ENCODE assay signal across 8 cellular contexts in genomic region chr17:50146927-50147640, GRCh38. TPM values are rescaled to one million over a fixed set of nuclear protein-coding genes. Genes with fewer than 3 reads are reported as not detected.
A peak's percentile ranks its signal among the peaks of the same experiment; 100 is the strongest.
DNase-seq lines count a peak whose midpoint lies in the region; ATAC-seq and TF ChIP-seq lines count a peak whose summit lies in the region.

No MANE protein-coding gene starts in this region.

- H3K9me3 Mint-ChIP-seq in activated T-cell treated with anti-CD3 and anti-CD28 coated beads, Interleukin-2, amount 50 U/mL, for 24 hours = no peaks in the 10 kb centered on the region

- in situ Hi-C loops in brain microvascular endothelial cell (cut with HindIII; ENCODE audit: low pct_ligation_motif_present, low sequenced_read_pairs) = no loop called here

- no peak for DNase-seq in activated T-cell treated with anti-CD3 and anti-CD28 coated beads, Interleukin-2, amount 50 U/mL, for 24 hours
- no peak for DNase-seq in activated T-cell treated with anti-CD3 and anti-CD28 coated beads, Interleukin-2, amount 50 U/mL, for 48 hours
- DNase-seq in brain microvascular endothelial cell = no peak
- DNase-seq in upper lobe of left lung = no peak

- no peak for TF ChIP-seq POLR2A in upper lobe of left lung (IDR thresholded peaks at IDR 0.05)

- ATAC-seq in upper lobe of left lung (ENCODE audit: low FRiP score in 2 of 2) (no peak), HG02610 (IDR thresholded peaks at IDR 0.05; ENCODE audit: unreplicated experiment) (no peak), HG03521 (IDR thresholded peaks at IDR 0.05; ENCODE audit: unreplicated experiment) (no peak), HG02981 (IDR thresholded peaks at IDR 0.05; ENCODE audit: unreplicated experiment) (no peak)

- peak overlapping the region; percentile 95 for H3K4me3 Mint-ChIP-seq in activated T-cell treated with anti-CD3 and anti-CD28 coated beads, Interleukin-2, amount 50 U/mL, for 24 hours

- H3K4me3 ChIP-seq in brain microvascular endothelial cell (ENCODE audit: low read depth, low read length) (peak overlapping the region; percentile 81), mesodermal cell (ENCODE audit: extremely low read depth, insufficient read depth, low read length, poor library complexity, severe bottlenecking) (peak overlapping the region; percentile 12), upper lobe of left lung (peak overlapping the region; percentile 65 to 94 (median 85))

- H3K9me3 ChIP-seq in mesodermal cell (ENCODE audit: control insufficient read depth, low read length) (no peaks in the 10 kb centered on the region), upper lobe of left lung (no peaks in the 10 kb centered on the region)

- WGBS in mesodermal cell (ENCODE audit: insufficient coverage in 2 of 2), 2 experiments = 84 to 87% methylated on average over 10 to 13 of the region's 14 CpGs
- 24 to 32% methylated on average over 10 to 14 of the region's 14 CpGs for WGBS in upper lobe of left lung, 2 donors

- H3K4me1 ChIP-seq in mesodermal cell (ENCODE audit: control insufficient read depth, insufficient read depth, low read length, poor library complexity, severe bottlenecking) = peaks cover 24% of the 10 kb centered on the region
- H3K4me1 ChIP-seq in upper lobe of left lung = peaks cover 43 to 84% (median 64%) of the 10 kb centered on the region in 4 donors

- TF ChIP-seq CTCF in brain microvascular endothelial cell (IDR thresholded peaks at IDR 0.05; ENCODE audit: low read depth, low read length, missing control alignments) (no peak), upper lobe of left lung (IDR thresholded peaks at IDR 0.05) (no peak)

- H3K27me3 ChIP-seq in brain microvascular endothelial cell (replicated peaks) (no peaks in the 10 kb centered on the region), upper lobe of left lung (no peaks in the 10 kb centered on the region)

- peaks cover 29% of the 10 kb centered on the region for H3K36me3 ChIP-seq in brain microvascular endothelial cell (replicated peaks)
- H3K36me3 ChIP-seq in mesodermal cell (ENCODE audit: control insufficient read depth, insufficient read depth, low read length) = peaks cover 41% of the 10 kb centered on the region
- peaks cover 12 to 34% (median 32%) of the 10 kb centered on the region in 4 donors for H3K36me3 ChIP-seq in upper lobe of left lung

- H3K27ac ChIP-seq in brain microvascular endothelial cell = peak overlapping the region; percentile 16
- no peak overlapping the region for H3K27ac ChIP-seq in mesodermal cell (ENCODE audit: low read depth, low read length, severe bottlenecking)
- peak overlapping the region; percentile 91 to 97 (median 94) for H3K27ac ChIP-seq in upper lobe of left lung

- TF ChIP-seq EP300 in upper lobe of left lung (IDR thresholded peaks at IDR 0.05) = no peak

- no peaks in the 10 kb centered on the region for H3K27me3 Mint-ChIP-seq in activated T-cell treated with anti-CD3 and anti-CD28 coated beads, Interleukin-2, amount 50 U/mL, for 24 hours

- H3K4me1 Mint-ChIP-seq in activated T-cell treated with anti-CD3 and anti-CD28 coated beads, Interleukin-2, amount 50 U/mL, for 24 hours (ENCODE audit: low read depth) = peaks cover 68% of the 10 kb centered on the region

- peak overlapping the region; percentile 92 for H3K27ac Mint-ChIP-seq in activated T-cell treated with anti-CD3 and anti-CD28 coated beads, Interleukin-2, amount 50 U/mL, for 24 hours

- H3K36me3 Mint-ChIP-seq in activated T-cell treated with anti-CD3 and anti-CD28 coated beads, Interleukin-2, amount 50 U/mL, for 24 hours (ENCODE audit: low read depth) = peaks cover 67% of the 10 kb centered on the region

RNA-seq across cellular contexts. Expression of gene PPP1R9B, which starts 3.4 kb away (rescaled TPM):
- 45.5 TPM for polyA plus RNA-seq in mesodermal cell (2013, experiment 1 of 2)
- polyA plus RNA-seq in mesodermal cell (2013, experiment 2 of 2) = 36.7 TPM
- total RNA-seq in upper lobe of left lung = 100 to 1,000 TPM in 1 of 6 donors, 10 to 100 TPM in 5; 37.5 to 121 (median 74.7) TPM

RNA-seq across cellular contexts. Expression of gene SAMD14, which starts 17.1 kb away (rescaled TPM):
- 26.6 TPM for polyA plus RNA-seq in mesodermal cell (2013, experiment 1 of 2)
- 18.7 TPM for polyA plus RNA-seq in mesodermal cell (2013, experiment 2 of 2)
- 10 to 100 TPM in 2 of 6 donors, 1 to 10 TPM in 3, under 1 TPM in 1; 0.49 to 16.8 (median 5.6) TPM for total RNA-seq in upper lobe of left lung

RNA-seq across cellular contexts. Expression of gene SGCA, which starts 18.7 kb away (rescaled TPM):
- polyA plus RNA-seq in mesodermal cell (2013, experiment 1 of 2) = 2.4 TPM
- polyA plus RNA-seq in mesodermal cell (2013, experiment 2 of 2) = 1.3 TPM
- 10 to 100 TPM in 5 of 6 donors, 1 to 10 TPM in 1; 1.6 to 19.7 (median 14.1) TPM for total RNA-seq in upper lobe of left lung

RNA-seq across cellular contexts. Expression of gene PDK2, which starts 51.9 kb away (rescaled TPM):
- 34.0 TPM for polyA plus RNA-seq in mesodermal cell (2013, experiment 1 of 2)
- polyA plus RNA-seq in mesodermal cell (2013, experiment 2 of 2) = 27.2 TPM
- 10 to 100 TPM; 15.7 to 80.7 (median 34.9) TPM for total RNA-seq in upper lobe of left lung

RNA-seq across cellular contexts. Expression of gene COL1A1, which starts 54.3 kb away (rescaled TPM):
- polyA plus RNA-seq in mesodermal cell (2013, experiment 1 of 2) = 852 TPM
- polyA plus RNA-seq in mesodermal cell (2013, experiment 2 of 2) = 735 TPM
- total RNA-seq in upper lobe of left lung = 100 to 1,000 TPM in 3 of 6 donors, 10 to 100 TPM in 3; 15.4 to 555 (median 117) TPM

Comparison
In these comparisons a context has a peak if more than half of its experiments do, and no peak if none do; other contexts are left out.
1. H3K4me3 ChIP-seq: peak in every context shown above with its lines; median percentile 85 in upper lobe of left lung; 81 in brain microvascular endothelial cell; 12 in mesodermal cell.